8 cellular contexts compared by ENCODE assay signal in genomic region chr1:184387871-184388670, GRCh38. TPM values are rescaled to one million over a fixed set of nuclear protein-coding genes. Genes with fewer than 3 reads are reported as not detected.
DNase-seq lines count a peak whose midpoint lies in the region; ATAC-seq and TF ChIP-seq lines count a peak whose summit lies in the region.

No MANE protein-coding gene starts in this region.

- TF ChIP-seq CTCF in DOHH2 (IDR thresholded peaks at IDR 0.05; ENCODE audit: low read depth, low read length, poor library complexity, severe bottlenecking) (no peak), fibroblast of pulmonary artery (IDR thresholded peaks at IDR 0.05; ENCODE audit: low read length, missing control alignments) (peak; percentile 4)

- peaks cover 33 to 61% (median 42%) of the 10 kb centered on the region in 5 donors for H3K27me3 Mint-ChIP-seq in naive thymus-derived CD8-positive, alpha-beta T cell

- no peaks in the 10 kb centered on the region for H3K79me2 ChIP-seq in DOHH2 (ENCODE audit: control insufficient read depth, low read length)

- peak overlapping the region; percentile 67 for H3K4me3 ChIP-seq in DOHH2 (ENCODE audit: low read length)
- peak overlapping the region; percentile 67 for H3K4me3 ChIP-seq in fibroblast of pulmonary artery (replicated peaks; ENCODE audit: low read depth, low read length)

- peaks cover 67% of the 10 kb centered on the region for H3K27me3 ChIP-seq in DOHH2 (ENCODE audit: control insufficient read depth, low read length)

- no peak overlapping the region for H3K27ac ChIP-seq in DOHH2 (ENCODE audit: low read depth, low read length)

- H3K36me3 Mint-ChIP-seq in naive thymus-derived CD8-positive, alpha-beta T cell = peaks cover 0 to 4% (median 2%) of the 10 kb centered on the region in 3 donors

- ATAC-seq in naive thymus-derived CD8-positive, alpha-beta T cell = peak in 1 of 2 donors; percentile 17
- no peak for ATAC-seq in HG02678 (IDR thresholded peaks at IDR 0.05; ENCODE audit: unreplicated experiment)

- H3K9me2 ChIP-seq in DOHH2 (replicated peaks; ENCODE audit: control insufficient read depth, low read length) = no peaks in the 10 kb centered on the region

- H3K4me2 ChIP-seq in DOHH2 (ENCODE audit: low read length) = peak overlapping the region; percentile 81

- peaks cover 13 to 25% (median 20%) of the 10 kb centered on the region in 4 donors for H3K4me1 Mint-ChIP-seq in naive thymus-derived CD8-positive, alpha-beta T cell

- no peaks in the 10 kb centered on the region for H3K9me3 ChIP-seq in DOHH2 (ENCODE audit: control insufficient read depth, insufficient read depth, low read length)

- no peaks in the 10 kb centered on the region for H4K20me1 ChIP-seq in DOHH2 (ENCODE audit: control insufficient read depth, insufficient read depth, low read depth, low read length)

- peak overlapping the region in 7 of 10 donors; percentile 1 to 92 (median 26) for H3K27ac Mint-ChIP-seq in naive thymus-derived CD8-positive, alpha-beta T cell

- no peaks in the 10 kb centered on the region for H3K9me3 Mint-ChIP-seq in naive thymus-derived CD8-positive, alpha-beta T cell

- H3F3A ChIP-seq in DOHH2 (ENCODE audit: control insufficient read depth, insufficient read depth) = no peaks in the 10 kb centered on the region

- H3K4me3 Mint-ChIP-seq in naive thymus-derived CD8-positive, alpha-beta T cell = peak overlapping the region; percentile 69 to 92 (median 84)

- no peaks in the 10 kb centered on the region for H3K36me3 ChIP-seq in DOHH2 (ENCODE audit: control insufficient read depth, low read length)

- DNase-seq in M059J (ENCODE audit: low read depth) = peak; percentile 88
- DNase-seq in activated CD8-positive, alpha-beta memory T cell treated with anti-CD3 and anti-CD28 coated beads, Interleukin-2, amount 50 U/mL, for 48 hours = peak; percentile 56
- DNase-seq in fibroblast of pulmonary artery (ENCODE audit: low read depth) = peak; percentile 61
- peak in 2 of 10 donors; percentile 1 to 16 for DNase-seq in naive thymus-derived CD8-positive, alpha-beta T cell
- DNase-seq in NCI-H774 (lab: John Stamatoyannopoulos, UW) = no peak
- DNase-seq in SIG-M5 (lab: John Stamatoyannopoulos, UW) = no peak

- POLR2A ChIA-PET in naive thymus-derived CD8-positive, alpha-beta T cell (lab: Charles Lee) = no interaction called here

- H3K4me1 ChIP-seq in DOHH2 (ENCODE audit: control insufficient read depth, low read length) = peaks cover 4% of the 10 kb centered on the region; the same call in 1 of the 2 replicates

RNA-seq across cellular contexts. Expression of gene C1orf21, which starts 1.2 kb away (rescaled TPM):
- total RNA-seq in M059J (2014; rRNA removed; shearing (Covaris generic)) = 22.2 and 27.2 TPM in 2 replicates
- under 1 TPM; 0.60 to 0.62 TPM for total RNA-seq in naive thymus-derived CD8-positive, alpha-beta T cell
- 10 to 100 TPM in 1 of 3 donors, under 1 TPM in 2; 0.84 to 30.9 (median 0.87) TPM for polyA plus RNA-seq in naive thymus-derived CD8-positive, alpha-beta T cell

Comparison
In these comparisons a context has a peak if more than half of its experiments do, and no peak if none do; other contexts are left out.
1. DNase-seq: peak in M059J (single experiment), activated CD8-positive, alpha-beta memory T cell treated with anti-CD3 and anti-CD28 coated beads, Interleukin-2, amount 50 U/mL, for 48 hours (single experiment) and fibroblast of pulmonary artery (single experiment); none in NCI-H774 (single experiment) and SIG-M5 (single experiment).
2. RNA of gene C1orf21, which starts 1.2 kb away (total RNA-seq): 22.2 to 27.2 TPM in M059J; 0.60 to 0.62 TPM in naive thymus-derived CD8-positive, alpha-beta T cell; every median in the first group is over 10 times any median in the second.